In genomic region chr12:85504624-85505023, GRCh38 we compare ENCODE assay signal across 36 cellular contexts.
"Had no signal": no experiment of that assay in that cellular context is flagged by ENCODE, and none has a peak within 500 bp of the region (broad histone marks: within the 10 kb centered on the region; RNA-seq: fewer than 3 reads in every experiment).

No MANE protein-coding gene starts in this region.

- DNase-seq: Karpas-422, Kasumi-1, MG63, MM.1S, MV-4-11, NCI-H1048, NCI-H1092, NCI-H1092 treated with DMSO at 0.1 percent for 48 hours, NCI-H1105, NCI-H1105 treated with DMSO at 0.1 percent for 48 hours, NCI-H1417, NCI-H1417 treated with DMSO at 0.1 percent for 48 hours, NCI-H1436, NCI-H1436 treated with DMSO at 0.1 percent for 48 hours, NCI-H146, NCI-H1694, NCI-H1694 treated with DMSO at 0.1 percent for 48 hours, NCI-H187, NCI-H187 treated with DMSO at 0.1 percent for 48 hours, NCI-H1930, NCI-H2029, NCI-H2029 treated with DMSO at 0.1 percent for 48 hours, NCI-H2081, NCI-H2081 treated with DMSO at 0.1 percent for 48 hours, NCI-H2107, NCI-H2171, NCI-H2171 treated with DMSO at 0.1 percent for 48 hours, NCI-H2227 treated with DMSO at 0.1 percent for 48 hours, NCI-H226, NCI-H345, NCI-H446, NCI-H446 treated with DMSO at 0.1 percent for 48 hours, NCI-H510A, NCI-H510A treated with DMSO at 0.1 percent for 48 hours, NCI-H524, NCI-H524 treated with DMSO at 0.1 percent for 48 hours had no signal

- H3K4me3 ChIP-seq: MG63 had no signal

- H3K9me3 ChIP-seq: MG63 had no signal

- H3K36me3 ChIP-seq: MG63 had no signal

- H3K27me3 ChIP-seq: MG63 had no signal
